In genomic region chr2:26435106-26435505, GRCh38 we compare ENCODE assay signal across 23 cellular contexts. TPM values are rescaled to one million over a fixed set of nuclear protein-coding genes. Genes with fewer than 3 reads are reported as not detected.
A peak's percentile ranks its signal among the peaks of the same experiment; 100 is the strongest.
DNase-seq lines count a peak whose midpoint lies in the region; ATAC-seq, FAIRE-seq and TF ChIP-seq lines count a peak whose summit lies in the region.
"Had no signal": no experiment of that assay in that cellular context is flagged by ENCODE, and none has a peak within 500 bp of the region (broad histone marks: within the 10 kb centered on the region; RNA-seq: fewer than 3 reads in every experiment).

No MANE protein-coding gene starts in this region.

- dilution Hi-C loops in mammary epithelial cell (cut with HindIII; ENCODE audit: low sequenced_read_pairs), result no loop called here

- H3K4me2 ChIP-seq in mammary epithelial cell (ENCODE audit: insufficient read depth, low read depth, low read length), result no peak overlapping the region
- no peak overlapping the region for H3K4me2 ChIP-seq in GM23338

- H3K9ac ChIP-seq in mammary epithelial cell (ENCODE audit: insufficient read depth, low read length), result no peak overlapping the region

- 88% methylated on average over 2 of the region's 2 CpGs for WGBS in mammary epithelial cell (ENCODE audit: low coverage, missing lambda C conversion rate)
- WGBS in sigmoid colon, 2 donors, result 63 to 80% methylated on average over 2 of the region's 2 CpGs

- H3K4me1 ChIP-seq in mammary epithelial cell (ENCODE audit: insufficient read depth, low read length) (no peaks in the 10 kb centered on the region), GM23338 (ENCODE audit: insufficient read depth) (no peaks in the 10 kb centered on the region), sigmoid colon (no peaks in the 10 kb centered on the region), left ventricle myocardium inferior (peaks cover 5% of the 10 kb centered on the region)

- no peaks in the 10 kb centered on the region for H3F3A ChIP-seq in GM23338 (replicated peaks; ENCODE audit: low read depth)

- CTCF ChIA-PET in mammary epithelial cell (lab: Charles Lee; ENCODE audit: low non-redundant PET) (no interaction called here), MCF 10A (lab: Yijun Ruan, JAX) (interaction anchor here (0.7 kb wide), 1 partner anchor 35 kb away, joined by 3 read pairs; no protein-coding TSS in a partner anchor)

- TF ChIP-seq POLR2A in sigmoid colon (IDR thresholded peaks at IDR 0.05), result no peak

- FAIRE-seq in bronchial epithelial cell (lab: Jason Lieb, UNC), result no peak
- FAIRE-seq: GM12891, GM18507 had no signal

- H3K9me3 ChIP-seq in mammary epithelial cell (replicated peaks; ENCODE audit: insufficient read depth, low read length), result no peaks in the 10 kb centered on the region
- no peaks in the 10 kb centered on the region for H3K9me3 ChIP-seq in sigmoid colon
- no peaks in the 10 kb centered on the region for H3K9me3 ChIP-seq in left ventricle myocardium inferior (replicated peaks)
- H3K9me3 ChIP-seq: Caco-2 had no signal

- H3K27ac ChIP-seq in mammary epithelial cell (ENCODE audit: insufficient read depth, low read depth, low read length) (no peak overlapping the region), GM23338 (ENCODE audit: low read depth) (no peak overlapping the region), sigmoid colon (no peak overlapping the region), left ventricle myocardium inferior (replicated peaks) (no peak overlapping the region)
- H3K27ac ChIP-seq: C4-2B had no signal

- H4K20me1 ChIP-seq in mammary epithelial cell (ENCODE audit: insufficient read depth, low read length) (no peaks in the 10 kb centered on the region), GM23338 (replicated peaks; ENCODE audit: insufficient read depth) (no peaks in the 10 kb centered on the region)

- peak; percentile 8 for DNase-seq in mammary epithelial cell
- no peak for DNase-seq in MCF 10A (ENCODE audit: unreplicated experiment)
- DNase-seq in GM23338 (ENCODE audit: low spot score), result no peak
- DNase-seq in bronchial epithelial cell (ENCODE audit: low read depth), result peak; percentile 34
- DNase-seq in sigmoid colon, result no peak
- DNase-seq in RPMI8226, result no peak
- no peak for DNase-seq in left ventricle myocardium inferior
- DNase-seq: 8988T; Caco-2; CD4-positive, CD25-positive, alpha-beta regulatory T cell; CD8-positive, alpha-beta T cell; DMS153; DMS79 treated with DMSO at 0.1 percent for 48 hours; GF-D8; H9 had no signal

- H3K27me3 ChIP-seq in mammary epithelial cell (ENCODE audit: insufficient read depth, low read length), result no peaks in the 10 kb centered on the region
- H3K27me3 ChIP-seq in GM23338 (ENCODE audit: insufficient read depth), result no peaks in the 10 kb centered on the region
- peaks cover 1% of the 10 kb centered on the region for H3K27me3 ChIP-seq in bronchial epithelial cell (ENCODE audit: control insufficient read depth, insufficient read depth, low read length)
- H3K27me3 ChIP-seq in sigmoid colon, result no peaks in the 10 kb centered on the region
- no peaks in the 10 kb centered on the region for H3K27me3 ChIP-seq in left ventricle myocardium inferior (ENCODE audit: low read depth)

- intact Hi-C loops in mammary epithelial cell (cut with micrococcal nuclease) (no loop called here), MCF 10A (cut with micrococcal nuclease) (no loop called here), sigmoid colon (cut with DNase I) (no loop called here), left ventricle myocardium inferior (cut with micrococcal nuclease) (no loop called here)

- H3K79me2 ChIP-seq in mammary epithelial cell (ENCODE audit: insufficient read depth, low read length), result no peaks in the 10 kb centered on the region
- no peaks in the 10 kb centered on the region for H3K79me2 ChIP-seq in GM23338 (replicated peaks; ENCODE audit: insufficient read depth)

- no TSS peak for BruUV-seq in mammary epithelial cell (replicated peaks; lab: Mats Ljungman, UMichigan)
- no TSS peak for BruUV-seq in MCF 10A (replicated peaks; lab: Mats Ljungman, UMichigan)

- H3K4me3 ChIP-seq in mammary epithelial cell (replicated peaks in 1 of 3; ENCODE audit: insufficient read depth in 1 of 3, low read depth in 2 of 3, low read length in 3 of 3), result no peak overlapping the region
- no peak overlapping the region for H3K4me3 ChIP-seq in GM23338
- H3K4me3 ChIP-seq in bronchial epithelial cell (ENCODE audit: low read depth, low read length), result no peak overlapping the region
- H3K4me3 ChIP-seq in sigmoid colon, result no peak overlapping the region
- H3K4me3 ChIP-seq in left ventricle myocardium inferior, result no peak overlapping the region

- TF ChIP-seq CTCF in mammary epithelial cell (conservative IDR thresholded peaks at IDR 0.05 in 1 of 2, IDR thresholded peaks at IDR 0.05 in 1 of 2; ENCODE audit: extremely low read depth in 1 of 2, insufficient read depth in 1 of 2, low read depth in 1 of 2, low read length in 2 of 2) (no peak), MCF 10A (IDR thresholded peaks at IDR 0.05; ENCODE audit: unreplicated experiment) (no peak), GM23338 (conservative IDR thresholded peaks at IDR 0.05; ENCODE audit: low read depth in 2 of 2) (no peak), bronchial epithelial cell (IDR thresholded peaks at IDR 0.05; ENCODE audit: insufficient read depth, low read length, severe bottlenecking) (no peak), sigmoid colon (IDR thresholded peaks at IDR 0.05) (no peak), left ventricle myocardium inferior (IDR thresholded peaks at IDR 0.05; ENCODE audit: borderline replicate concordance) (no peak)

- H2AFZ ChIP-seq in mammary epithelial cell (ENCODE audit: low read depth, low read length) (no peak overlapping the region), GM23338 (peak overlapping the region; percentile 81; the same call in 1 of the 2 replicates)

- H3K36me3 Mint-ChIP-seq in MCF 10A (ENCODE audit: insufficient read depth, unreplicated experiment), result peaks cover 5% of the 10 kb centered on the region
- no peaks in the 10 kb centered on the region for H3K36me3 Mint-ChIP-seq in GM23338 (ENCODE audit: low read depth)
- H3K36me3 Mint-ChIP-seq: CD4-positive, CD25-positive, alpha-beta regulatory T cell; CD8-positive, alpha-beta T cell had no signal

- H3K9me2 ChIP-seq in GM23338 (ENCODE audit: insufficient read depth), result no peaks in the 10 kb centered on the region; the same call in 1 of the 2 replicates

- H3K4me3 Mint-ChIP-seq in MCF 10A (ENCODE audit: unreplicated experiment), result no peak overlapping the region
- no peak overlapping the region for H3K4me3 Mint-ChIP-seq in GM23338
- H3K4me3 Mint-ChIP-seq: CD4-positive, CD25-positive, alpha-beta regulatory T cell; CD8-positive, alpha-beta T cell; H9 had no signal

- H3K4me1 Mint-ChIP-seq in MCF 10A (ENCODE audit: insufficient read depth, unreplicated experiment) (no peaks in the 10 kb centered on the region), GM23338 (0 out of 3 replicates have a peak, but pooled peaks cover 3% of the 10 kb centered on the region)
- H3K4me1 Mint-ChIP-seq: CD4-positive, CD25-positive, alpha-beta regulatory T cell had no signal

- no peak overlapping the region for H3K27ac Mint-ChIP-seq in MCF 10A (ENCODE audit: low read depth, unreplicated experiment)
- no peak overlapping the region for H3K27ac Mint-ChIP-seq in GM23338
- H3K27ac Mint-ChIP-seq: CD4-positive, CD25-positive, alpha-beta regulatory T cell; CD8-positive, alpha-beta T cell; H9 had no signal

- POLR2A ChIA-PET in MCF 10A (lab: Yijun Ruan, JAX), result no interaction called here

- H3K36me3 ChIP-seq in mammary epithelial cell (ENCODE audit: insufficient read depth, low read length) (no peaks in the 10 kb centered on the region), GM23338 (ENCODE audit: insufficient read depth) (no peaks in the 10 kb centered on the region), bronchial epithelial cell (ENCODE audit: control insufficient read depth, insufficient read depth, low read length) (no peaks in the 10 kb centered on the region), sigmoid colon (no peaks in the 10 kb centered on the region), left ventricle myocardium inferior (no peaks in the 10 kb centered on the region)

- in situ Hi-C loops in mammary epithelial cell (cut with MboI; ENCODE audit: low sequenced_read_pairs in 2 of 2), result no loop called here

- peaks cover 11% of the 10 kb centered on the region for H3K27me3 Mint-ChIP-seq in MCF 10A (ENCODE audit: insufficient read depth, unreplicated experiment)
- peaks cover 8% of the 10 kb centered on the region for H3K27me3 Mint-ChIP-seq in GM23338 (ENCODE audit: insufficient read depth, low read depth, poor library complexity)

- no peaks in the 10 kb centered on the region for H3K9me3 Mint-ChIP-seq in MCF 10A (ENCODE audit: unreplicated experiment)
- no peaks in the 10 kb centered on the region; the same call in 2 of the 3 replicates for H3K9me3 Mint-ChIP-seq in GM23338
- H3K9me3 Mint-ChIP-seq: CD8-positive, alpha-beta T cell; H9 had no signal

- no peak for ATAC-seq in GM23338
- ATAC-seq: CD8-positive, alpha-beta T cell; HCT116 had no signal

- no peak for TF ChIP-seq EP300 in sigmoid colon (IDR thresholded peaks at IDR 0.05)

TF ChIP-seq in GM23338, 12 proteins besides CTCF, POLR2A, EP300 and RAD21 (continues in another document):
- TF ChIP-seq ZNF331 (CRISPR knock-in tag; IDR thresholded peaks at IDR 0.05; ENCODE audit: low read depth) (no peak), ZNF114 (CRISPR knock-in tag; IDR thresholded peaks at IDR 0.05) (no peak)

RNA-seq across cellular contexts. Expression of gene DRC1, which starts 33.4 kb away (rescaled TPM):
- total RNA-seq in mammary epithelial cell (under 1 TPM; 0.33 to 0.38 TPM), MCF 10A (2022) (not detected in 2 replicates), bronchial epithelial cell (0.38 TPM in 1 of 2 replicates, not detected in the other), sigmoid colon (under 1 TPM in 1 of 4 donors, not detected in 3; 0.54 TPM), left ventricle myocardium inferior (not detected)
- polyA plus RNA-seq in mammary epithelial cell (not detected), GM23338 (2016; fragmentation: Nextera tagmentation; extraction: Ambion mirVana) (0.45 TPM in 1 of 2 replicates, not detected in the other), sigmoid colon (under 1 TPM in 1 of 3 donors, not detected in 2; 0.06 TPM)
- not detected for polyA minus RNA-seq in mammary epithelial cell
- total RNA-seq in GM23338 (2014; rRNA removed; shearing (Covaris generic)), result not detected in 2 replicates
- total RNA-seq: A673; CD4-positive, CD25-positive, alpha-beta regulatory T cell; CD8-positive, alpha-beta T cell; Daoy; G401; H4; H9 had no signal
- polyA plus RNA-seq: CD4-positive, CD25-positive, alpha-beta regulatory T cell had no signal

RNA-seq across cellular contexts. Expression of gene OTOF, which starts 42.8 kb away (rescaled TPM):
- not detected for total RNA-seq in mammary epithelial cell
- not detected for polyA plus RNA-seq in mammary epithelial cell
- polyA minus RNA-seq in mammary epithelial cell, result not detected
- not detected in 2 replicates for total RNA-seq in MCF 10A (2022)
- 0.21 TPM in 1 of 2 replicates, not detected in the other for total RNA-seq in GM23338 (2014; rRNA removed; shearing (Covaris generic))
- 0.23 TPM in 1 of 2 replicates, not detected in the other for polyA plus RNA-seq in GM23338 (2016; fragmentation: Nextera tagmentation; extraction: Ambion mirVana)
- not detected in 2 replicates for total RNA-seq in bronchial epithelial cell
- total RNA-seq in sigmoid colon, result under 1 TPM in 1 of 4 donors, not detected in 3; 0.71 TPM
- under 1 TPM in 1 of 3 donors, not detected in 2; 0.32 TPM for polyA plus RNA-seq in sigmoid colon
- total RNA-seq in left ventricle myocardium inferior, result not detected
- total RNA-seq: A673, Daoy, H4 had no signal

Comparison
In these comparisons a context has a peak if more than half of its experiments do, and no peak if none do; other contexts are left out.
1. DNase-seq: peak in mammary epithelial cell (single experiment) and bronchial epithelial cell (single experiment); none in MCF 10A (single experiment), GM23338 (single experiment), sigmoid colon (single experiment), RPMI8226 (single experiment) and left ventricle myocardium inferior (single experiment).